ENCODE assay signal across 10 cellular contexts in genomic region chr2:191845876-191846786, GRCh38. TPM values are rescaled to one million over a fixed set of nuclear protein-coding genes. Genes with fewer than 3 reads are reported as not detected.
DNase-seq lines count a peak whose midpoint lies in the region; ATAC-seq and TF ChIP-seq lines count a peak whose summit lies in the region.
"Had no signal": no experiment of that assay in that cellular context is flagged by ENCODE, and none has a peak within 500 bp of the region (broad histone marks: within the 10 kb centered on the region; RNA-seq: fewer than 3 reads in every experiment).

No MANE protein-coding gene starts in this region.

- no peak for TF ChIP-seq RAD21 in IMR-90 (IDR thresholded peaks at IDR 0.05; ENCODE audit: low read length)

- no peaks in the 10 kb centered on the region for H3K27me3 ChIP-seq in CD8-positive, alpha-beta memory T cell (ENCODE audit: insufficient read depth, low read length, poor library complexity, severe bottlenecking)
- no peaks in the 10 kb centered on the region for H3K27me3 ChIP-seq in IMR-90 (ENCODE audit: control insufficient read depth, insufficient read depth, low read length)

- H3K4me3 Mint-ChIP-seq in CD8-positive, alpha-beta memory T cell, result peak overlapping the region in 1 of 7 donors; percentile 28
- H3K4me3 Mint-ChIP-seq: activated B cell treated with CpG ODN at 0.5 μM for 24 hours had no signal

- peak overlapping the region; percentile 96 for H3K4ac ChIP-seq in IMR-90 (ENCODE audit: low read depth, low read length)

- H2BK20ac ChIP-seq in IMR-90 (ENCODE audit: low read depth, low read length), result peak overlapping the region; percentile 90

- peak overlapping the region; percentile 71 for H3K18ac ChIP-seq in IMR-90 (ENCODE audit: low read depth, low read length)

- no peak for ATAC-seq in IMR-90 (ENCODE audit: low read depth)
- peak; percentile 76 for ATAC-seq in omental fat pad (ENCODE audit: low FRiP score)
- no peak for ATAC-seq in GM18870 (IDR thresholded peaks at IDR 0.05; ENCODE audit: unreplicated experiment)

- H3K27me3 Mint-ChIP-seq in CD8-positive, alpha-beta memory T cell, result peaks cover 11 to 69% of the 10 kb centered on the region in 2 donors

- BruUV-seq in IMR-90 (replicated peaks; lab: Mats Ljungman, UMichigan), result no TSS peak

- H4K20me1 ChIP-seq in IMR-90 (ENCODE audit: insufficient read depth, low read length), result no peaks in the 10 kb centered on the region

- in situ Hi-C loops in IMR-90 (cut with MboI; ENCODE audit: low sequenced_read_pairs), result no loop called here

- no peak for TF ChIP-seq POLR2A in IMR-90 (IDR thresholded peaks at IDR 0.05; ENCODE audit: low read depth, low read length)

- H2BK5ac ChIP-seq in IMR-90 (ENCODE audit: low read depth, low read length, poor library complexity, severe bottlenecking), result peak overlapping the region; percentile 76

- no peaks in the 10 kb centered on the region for H3K9me3 ChIP-seq in CD8-positive, alpha-beta memory T cell (ENCODE audit: low read length)
- no peaks in the 10 kb centered on the region for H3K9me3 ChIP-seq in IMR-90 (ENCODE audit: control insufficient read depth, insufficient read depth, low read length)

- H3K79me1 ChIP-seq in IMR-90 (ENCODE audit: low read depth in 1 of 2, low read length in 2 of 2), result peaks cover 9 to 34% of the 10 kb centered on the region in 2 experiments; a peak in 3 of 4 replicates

- peak overlapping the region; percentile 64 for H3K27ac ChIP-seq in CD8-positive, alpha-beta memory T cell (ENCODE audit: low read depth, low read length)
- H3K27ac ChIP-seq in IMR-90 (ENCODE audit: insufficient read depth, low read length) (peak overlapping the region; percentile 87), epithelial cell of prostate (peak overlapping the region; percentile 59)

- peak overlapping the region; percentile 96 for H4K91ac ChIP-seq in IMR-90 (ENCODE audit: insufficient read depth, low read depth, low read length)

- dilution Hi-C loops in IMR-90 (cut with HindIII; ENCODE audit: low sequenced_read_pairs, unreplicated experiment), result no loop called here

- peak overlapping the region; percentile 81; the same call in 1 of the 2 replicates for H3K56ac ChIP-seq in IMR-90 (ENCODE audit: extremely low read depth, insufficient read depth, low read length)

- POLR2A ChIA-PET in CD8-positive, alpha-beta memory T cell (lab: Charles Lee), result no interaction called here
- POLR2A ChIA-PET in IMR-90 (lab: Charles Lee; ENCODE audit: unreplicated experiment), result interaction anchor here (1.3 kb wide), 1 partner anchor 11 kb away, joined by 3 read pairs; no protein-coding TSS in a partner anchor

- H2BK15ac ChIP-seq in IMR-90 (ENCODE audit: low read depth, low read length), result peak overlapping the region; percentile 90; the same call in 2 of the 3 replicates

- 96% methylated on average over 10 of the region's 27 CpGs; no CpG with 5 or more reads in 1 of the 2 experiments for WGBS in IMR-90 (ENCODE audit: extremely low coverage in 2 of 2, insufficient read length in 1 of 2), 2 experiments

- peak overlapping the region; percentile 70 for H3K9ac ChIP-seq in IMR-90 (ENCODE audit: low read depth, low read length)

- H4K8ac ChIP-seq in IMR-90 (ENCODE audit: low read depth in 2 of 2, low read length in 2 of 2), result peak overlapping the region; percentile 61 to 91

- peak overlapping the region in 1 of 8 donors; percentile 2 for H3K27ac Mint-ChIP-seq in CD8-positive, alpha-beta memory T cell
- H3K27ac Mint-ChIP-seq: activated B cell treated with CpG ODN at 0.5 μM for 24 hours had no signal

- intact Hi-C loops in IMR-90 (cut with micrococcal nuclease), result no loop called here

- H2AK5ac ChIP-seq in IMR-90 (ENCODE audit: low read depth, low read length), result peak overlapping the region; percentile 87

- H3K4me1 Mint-ChIP-seq in CD8-positive, alpha-beta memory T cell, result peaks cover 3 to 10% (median 4%) of the 10 kb centered on the region in 3 donors
- H3K4me1 Mint-ChIP-seq: activated B cell treated with CpG ODN at 0.5 μM for 24 hours had no signal

- peak overlapping the region; percentile 83 for H2AFZ ChIP-seq in IMR-90 (replicated peaks; ENCODE audit: low read length, poor library complexity)

- H3K23ac ChIP-seq in IMR-90 (ENCODE audit: low read depth, low read length), result peak overlapping the region; percentile 88

- CTCF ChIA-PET in CD8-positive, alpha-beta memory T cell (lab: Charles Lee), result no interaction called here
- CTCF ChIA-PET in IMR-90 (lab: Yijun Ruan, JAX), result interaction anchor here (0.9 to 2.6 kb wide), 4 partner anchors 9 to 317 kb away, joined by 3 to 13 read pairs (median 6); no protein-coding TSS in a partner anchor

- H3K36me3 Mint-ChIP-seq in CD8-positive, alpha-beta memory T cell, result no peaks in the 10 kb centered on the region

- H3K14ac ChIP-seq in IMR-90 (replicated peaks; ENCODE audit: low read depth, low read length), result peak overlapping the region; percentile 87

- no peaks in the 10 kb centered on the region for H3K4me1 ChIP-seq in CD8-positive, alpha-beta memory T cell (ENCODE audit: insufficient read depth, low read length)
- peaks cover 17% of the 10 kb centered on the region for H3K4me1 ChIP-seq in IMR-90 (ENCODE audit: control insufficient read depth, insufficient read depth, low read length)

- H2AK9ac ChIP-seq in IMR-90 (replicated peaks; ENCODE audit: low read depth, low read length, poor library complexity), result peak overlapping the region; percentile 92

- no peak for DNase-seq in CD8-positive, alpha-beta memory T cell
- DNase-seq in IMR-90 (no peak), epithelial cell of prostate (ENCODE audit: low read depth, low spot score) (no peak), omental fat pad (ENCODE audit: low spot score) (no peak), NCI-H524 (lab: John Stamatoyannopoulos, UW) (no peak), D341Med (ENCODE audit: low spot score) (no peak), NCI-H1048 (lab: John Stamatoyannopoulos, UW) (no peak)
- DNase-seq: activated B cell treated with CpG ODN at 0.5 μM for 24 hours, DND-41 had no signal

- H4K5ac ChIP-seq in IMR-90 (ENCODE audit: low read depth, low read length), result peak overlapping the region; percentile 71

- no peaks in the 10 kb centered on the region for H3K36me3 ChIP-seq in CD8-positive, alpha-beta memory T cell (ENCODE audit: insufficient read depth, low read length)
- no peaks in the 10 kb centered on the region for H3K36me3 ChIP-seq in IMR-90 (ENCODE audit: control insufficient read depth, insufficient read depth, low read length)

- H3K9me3 Mint-ChIP-seq in CD8-positive, alpha-beta memory T cell, result no peaks in the 10 kb centered on the region
- H3K9me3 Mint-ChIP-seq: activated B cell treated with CpG ODN at 0.5 μM for 24 hours had no signal

- peaks cover 16% of the 10 kb centered on the region for H3K9me1 ChIP-seq in IMR-90 (ENCODE audit: insufficient read depth, low read length)

- TF ChIP-seq CTCF in IMR-90 (conservative IDR thresholded peaks at IDR 0.05; ENCODE audit: low read depth, low read length) (no peak), omental fat pad (IDR thresholded peaks at IDR 0.05) (no peak)

- H3K4me2 ChIP-seq in IMR-90 (ENCODE audit: low read depth, low read length), result peak overlapping the region; percentile 38

- H2BK120ac ChIP-seq in IMR-90 (ENCODE audit: low read depth, low read length), result peak overlapping the region; percentile 86

- no peak overlapping the region for H3K4me3 ChIP-seq in CD8-positive, alpha-beta memory T cell (ENCODE audit: low read length)
- H3K4me3 ChIP-seq in IMR-90 (ENCODE audit: insufficient read depth, low read depth, low read length), result peak overlapping the region; percentile 33

TF ChIP-seq in IMR-90, 13 proteins besides CTCF, POLR2A, EP300 and RAD21:
- no peak for TF ChIP-seq SMC3 (IDR thresholded peaks at IDR 0.05; ENCODE audit: low read depth, low read length)
- no peak for TF ChIP-seq MAFK (IDR thresholded peaks at IDR 0.05; ENCODE audit: low read depth, low read length)

RNA-seq across cellular contexts. Expression of gene CAVIN2, which starts 0.8 kb away (rescaled TPM):
- not detected for total RNA-seq in CD8-positive, alpha-beta memory T cell
- polyA plus RNA-seq in CD8-positive, alpha-beta memory T cell, result not detected
- total RNA-seq in IMR-90 (2012; rRNA removed) (11.5 and 12.5 TPM in 2 replicates), omental fat pad (100 to 1,000 TPM in 1 of 4 donors, 10 to 100 TPM in 3; 45.3 to 194 (median 64.2) TPM)
- 7.7 and 8.3 TPM in 2 replicates for polyA plus RNA-seq in IMR-90 (2012; rRNA removed)
- 4.0 and 7.0 TPM in 2 replicates for polyA plus RNA-seq in IMR-90 (2012; cell fraction: cytosol; rRNA removed)
- polyA plus RNA-seq in IMR-90 (2012; cell fraction: nucleus; rRNA removed; ENCODE audit: low replicate concordance), result 2.8 and 3.3 TPM in 2 replicates
- total RNA-seq: activated B cell treated with CpG ODN at 0.5 μM for 24 hours had no signal

Comparison
In these comparisons a context has a peak if more than half of its experiments do, and no peak if none do; other contexts are left out.
1. RNA of gene CAVIN2, which starts 0.8 kb away (total RNA-seq): 45.3 to 194 TPM in omental fat pad and 11.5 to 12.5 TPM in IMR-90; not detected in CD8-positive, alpha-beta memory T cell; every median in the first group is over 10 times any median in the second.
2. Peak in every context shown above with its lines, with median percentiles within 50 percentile points of each other: H3K27ac ChIP-seq.